1 cellular context compared by ENCODE assay signal in genomic region chr4:158768577-158769174, GRCh38.
TF ChIP-seq lines count a peak whose summit lies in the region.

Gene FNIP2 (plus strand): TSS chr4:158769026. CDS start chr4:158769213, 187 bp downstream.

TF ChIP-seq in HepG2, 621 proteins besides CTCF, POLR2A, EP300 and RAD21 (continued from another document):
- TF ChIP-seq, protein P1, sequence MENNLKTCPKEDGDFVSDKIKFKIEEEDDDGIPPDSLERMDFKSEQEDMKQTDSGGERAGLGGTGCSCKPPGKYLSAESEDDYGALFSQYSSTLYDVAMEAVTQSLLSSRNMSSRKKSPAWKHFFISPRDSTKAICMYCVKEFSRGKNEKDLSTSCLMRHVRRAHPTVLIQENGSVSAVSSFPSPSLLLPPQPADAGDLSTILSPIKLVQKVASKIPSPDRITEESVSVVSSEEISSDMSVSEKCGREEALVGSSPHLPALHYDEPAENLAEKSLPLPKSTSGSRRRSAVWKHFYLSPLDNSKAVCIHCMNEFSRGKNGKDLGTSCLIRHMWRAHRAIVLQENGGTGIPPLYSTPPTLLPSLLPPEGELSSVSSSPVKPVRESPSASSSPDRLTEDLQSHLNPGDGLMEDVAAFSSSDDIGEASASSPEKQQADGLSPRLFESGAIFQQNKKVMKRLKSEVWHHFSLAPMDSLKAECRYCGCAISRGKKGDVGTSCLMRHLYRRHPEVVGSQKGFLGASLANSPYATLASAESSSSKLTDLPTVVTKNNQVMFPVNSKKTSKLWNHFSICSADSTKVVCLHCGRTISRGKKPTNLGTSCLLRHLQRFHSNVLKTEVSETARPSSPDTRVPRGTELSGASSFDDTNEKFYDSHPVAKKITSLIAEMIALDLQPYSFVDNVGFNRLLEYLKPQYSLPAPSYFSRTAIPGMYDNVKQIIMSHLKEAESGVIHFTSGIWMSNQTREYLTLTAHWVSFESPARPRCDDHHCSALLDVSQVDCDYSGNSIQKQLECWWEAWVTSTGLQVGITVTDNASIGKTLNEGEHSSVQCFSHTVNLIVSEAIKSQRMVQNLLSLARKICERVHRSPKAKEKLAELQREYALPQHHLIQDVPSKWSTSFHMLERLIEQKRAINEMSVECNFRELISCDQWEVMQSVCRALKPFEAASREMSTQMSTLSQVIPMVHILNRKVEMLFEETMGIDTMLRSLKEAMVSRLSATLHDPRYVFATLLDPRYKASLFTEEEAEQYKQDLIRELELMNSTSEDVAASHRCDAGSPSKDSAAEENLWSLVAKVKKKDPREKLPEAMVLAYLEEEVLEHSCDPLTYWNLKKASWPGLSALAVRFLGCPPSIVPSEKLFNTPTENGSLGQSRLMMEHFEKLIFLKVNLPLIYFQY (CRISPR knock-in tag; IDR thresholded peaks at IDR 0.05; ENCODE audit: borderline replicate concordance), result peak; percentile 69; the same call in 1 of the 2 replicates
- peak; percentile 61; the same call in 1 of the 2 replicates for TF ChIP-seq KLF12 (CRISPR knock-in tag; IDR thresholded peaks at IDR 0.05; ENCODE audit: borderline replicate concordance)
- TF ChIP-seq, protein P2, sequence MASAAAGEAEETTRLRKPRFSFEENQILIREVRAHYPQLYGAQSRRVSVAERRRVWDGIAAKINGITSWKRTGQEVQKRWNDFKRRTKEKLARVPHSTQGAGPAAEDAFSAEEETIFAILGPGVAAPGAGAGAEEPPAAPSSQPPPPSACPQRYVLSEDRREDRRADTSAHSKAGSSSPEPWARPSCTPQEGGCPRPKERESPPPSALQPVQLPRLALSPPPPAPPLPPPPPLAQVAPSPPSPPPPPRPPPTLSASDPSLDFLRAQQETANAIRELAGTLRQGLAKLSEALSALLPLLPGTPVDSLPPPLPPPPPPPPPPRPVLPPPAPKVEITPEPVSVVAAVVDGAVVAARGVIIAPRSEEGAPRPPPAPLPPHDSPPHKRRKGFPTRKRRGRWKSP (CRISPR knock-in tag; IDR thresholded peaks at IDR 0.05), result 0 out of 2 replicates have a peak, but pooled peaks have one; percentile 33
- peak; percentile 77 for TF ChIP-seq ZFY (CRISPR knock-in tag; IDR thresholded peaks at IDR 0.05)
- peak; percentile 48; the same call in 1 of the 2 replicates for TF ChIP-seq ZNF879 (CRISPR knock-in tag; IDR thresholded peaks at IDR 0.05)
- TF ChIP-seq HOXD1 (CRISPR knock-in tag; IDR thresholded peaks at IDR 0.05), result no peak
- 0 out of 2 replicates have a peak, but pooled peaks have one; percentile 45 for TF ChIP-seq ZNF138 (CRISPR knock-in tag; IDR thresholded peaks at IDR 0.05; ENCODE audit: low read depth)
- TF ChIP-seq KDM2A (CRISPR knock-in tag; IDR thresholded peaks at IDR 0.05; ENCODE audit: borderline replicate concordance, low read depth), result peak; percentile 60
- TF ChIP-seq KLF11 (CRISPR knock-in tag; IDR thresholded peaks at IDR 0.05), result 0 out of 2 replicates have a peak, but pooled peaks have one; percentile 40
- no peak for TF ChIP-seq MLLT10 (CRISPR knock-in tag; IDR thresholded peaks at IDR 0.05)
- 0 out of 2 replicates have a peak, but pooled peaks have one; percentile 16 for TF ChIP-seq PHF21A (CRISPR knock-in tag; IDR thresholded peaks at IDR 0.05)
- TF ChIP-seq ZNF543 (CRISPR knock-in tag; IDR thresholded peaks at IDR 0.05), result 0 out of 2 replicates have a peak, but pooled peaks have one; percentile 43
- peak; percentile 64 for TF ChIP-seq HOXA3 (CRISPR knock-in tag; IDR thresholded peaks at IDR 0.05)
- TF ChIP-seq SP1 (IDR thresholded peaks at IDR 0.05), result no peak
- TF ChIP-seq SP1 (CRISPR knock-in tag; IDR thresholded peaks at IDR 0.05), result 0 out of 2 replicates have a peak, but pooled peaks have one; percentile 14
- TF ChIP-seq ZHX1 (CRISPR knock-in tag; IDR thresholded peaks at IDR 0.05; ENCODE audit: low read depth), result peak; percentile 28; the same call in 1 of the 2 replicates
- TF ChIP-seq ZNF569 (CRISPR knock-in tag; IDR thresholded peaks at IDR 0.05; ENCODE audit: borderline replicate concordance), result no peak
- TF ChIP-seq ZNF446 (CRISPR knock-in tag; IDR thresholded peaks at IDR 0.05), result peak; percentile 47; the same call in 1 of the 2 replicates
- peak; percentile 70; the same call in 1 of the 2 replicates for TF ChIP-seq TMF1 (CRISPR knock-in tag; IDR thresholded peaks at IDR 0.05; ENCODE audit: low read depth)
- peak; percentile 18; the same call in 1 of the 2 replicates for TF ChIP-seq NFYC (CRISPR knock-in tag; IDR thresholded peaks at IDR 0.05)
- TF ChIP-seq, protein P3, sequence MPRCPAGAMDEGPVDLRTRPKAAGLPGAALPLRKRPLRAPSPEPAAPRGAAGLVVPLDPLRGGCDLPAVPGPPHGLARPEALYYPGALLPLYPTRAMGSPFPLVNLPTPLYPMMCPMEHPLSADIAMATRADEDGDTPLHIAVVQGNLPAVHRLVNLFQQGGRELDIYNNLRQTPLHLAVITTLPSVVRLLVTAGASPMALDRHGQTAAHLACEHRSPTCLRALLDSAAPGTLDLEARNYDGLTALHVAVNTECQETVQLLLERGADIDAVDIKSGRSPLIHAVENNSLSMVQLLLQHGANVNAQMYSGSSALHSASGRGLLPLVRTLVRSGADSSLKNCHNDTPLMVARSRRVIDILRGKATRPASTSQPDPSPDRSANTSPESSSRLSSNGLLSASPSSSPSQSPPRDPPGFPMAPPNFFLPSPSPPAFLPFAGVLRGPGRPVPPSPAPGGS (CRISPR knock-in tag; IDR thresholded peaks at IDR 0.05), result peak; percentile 31; the same call in 1 of the 2 replicates
- TF ChIP-seq ZNF280B (CRISPR knock-in tag; IDR thresholded peaks at IDR 0.05; ENCODE audit: borderline replicate concordance), result 0 out of 2 replicates have a peak, but pooled peaks have one; percentile 30
- no peak for TF ChIP-seq ETV5 (CRISPR knock-in tag; IDR thresholded peaks at IDR 0.05; ENCODE audit: borderline replicate concordance)
- no peak for TF ChIP-seq SMAD9 (CRISPR knock-in tag; IDR thresholded peaks at IDR 0.05)
- peak; percentile 69; the same call in 1 of the 2 replicates for TF ChIP-seq ZNF441 (CRISPR knock-in tag; IDR thresholded peaks at IDR 0.05; ENCODE audit: borderline replicate concordance)
- TF ChIP-seq ETV6 (CRISPR knock-in tag; conservative IDR thresholded peaks at IDR 0.05), result no peak
- peak; percentile 34; the same call in 1 of the 3 replicates for TF ChIP-seq MXI1 (IDR thresholded peaks at IDR 0.05; ENCODE audit: borderline replicate concordance, low read depth, low read length)
- TF ChIP-seq BCL6 (CRISPR knock-in tag; IDR thresholded peaks at IDR 0.05), result peak; percentile 54
- no peak for TF ChIP-seq AHR (CRISPR knock-in tag; IDR thresholded peaks at IDR 0.05)
- 0 out of 4 replicates have a peak, but pooled peaks of 1 of the 2 experiments have one; percentile 28 for TF ChIP-seq REST (IDR thresholded peaks at IDR 0.05; ENCODE audit: borderline replicate concordance in 1 of 2, low read depth in 1 of 2, low read length in 2 of 2)
- peak; percentile 85 for TF ChIP-seq SALL1 (CRISPR knock-in tag; IDR thresholded peaks at IDR 0.05)
- no peak for TF ChIP-seq ZBTB8A (CRISPR knock-in tag; IDR thresholded peaks at IDR 0.05; ENCODE audit: borderline replicate concordance, low read depth)
- TF ChIP-seq, protein P4, sequence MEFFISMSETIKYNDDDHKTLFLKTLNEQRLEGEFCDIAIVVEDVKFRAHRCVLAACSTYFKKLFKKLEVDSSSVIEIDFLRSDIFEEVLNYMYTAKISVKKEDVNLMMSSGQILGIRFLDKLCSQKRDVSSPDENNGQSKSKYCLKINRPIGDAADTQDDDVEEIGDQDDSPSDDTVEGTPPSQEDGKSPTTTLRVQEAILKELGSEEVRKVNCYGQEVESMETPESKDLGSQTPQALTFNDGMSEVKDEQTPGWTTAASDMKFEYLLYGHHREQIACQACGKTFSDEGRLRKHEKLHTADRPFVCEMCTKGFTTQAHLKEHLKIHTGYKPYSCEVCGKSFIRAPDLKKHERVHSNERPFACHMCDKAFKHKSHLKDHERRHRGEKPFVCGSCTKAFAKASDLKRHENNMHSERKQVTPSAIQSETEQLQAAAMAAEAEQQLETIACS (CRISPR knock-in tag; IDR thresholded peaks at IDR 0.05), result peak; percentile 12
- TF ChIP-seq ZNF232 (CRISPR knock-in tag; IDR thresholded peaks at IDR 0.05; ENCODE audit: borderline replicate concordance), result peak; percentile 48; the same call in 1 of the 2 replicates
